In the genomic region with DNA sequence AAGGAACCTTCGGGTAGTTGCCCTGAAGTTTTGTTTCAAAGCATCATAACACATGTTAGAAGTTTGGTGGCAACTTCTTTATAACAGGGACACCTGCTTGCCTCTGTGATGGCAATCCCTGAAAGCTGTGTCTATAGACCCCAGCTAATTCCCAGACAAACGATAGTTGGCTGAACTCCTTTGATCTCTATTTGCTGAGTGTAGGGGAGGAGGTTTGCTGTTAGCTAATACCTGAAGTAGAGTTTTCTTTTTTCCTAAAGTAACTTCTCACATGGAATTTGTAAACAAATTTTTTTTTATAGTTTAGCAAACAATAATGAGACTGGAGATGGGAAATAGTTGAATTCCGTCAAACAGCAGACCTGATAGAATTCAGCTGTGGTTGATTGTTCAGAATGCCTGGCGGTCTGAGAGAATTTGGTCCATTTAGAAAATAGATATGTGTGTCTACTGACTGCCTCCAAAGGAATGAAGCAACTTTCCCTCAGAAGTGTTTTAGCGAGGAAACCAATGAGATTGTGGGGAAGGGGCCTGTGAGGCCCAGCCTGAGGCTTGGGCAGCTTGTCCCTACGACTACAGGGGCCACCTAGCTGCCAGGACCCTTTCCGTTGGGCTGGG, we compare ENCODE assay signal across 1 cellular context.
TF ChIP-seq lines count a peak whose summit lies in the region.

No MANE protein-coding gene starts in this region.

TF ChIP-seq in HepG2, 621 proteins besides CTCF, POLR2A, EP300 and RAD21 (continued from another document and continues in another):
- TF ChIP-seq ZNF841 (CRISPR knock-in tag; IDR thresholded peaks at IDR 0.05; ENCODE audit: borderline replicate concordance) (no peak), BRD4 (CRISPR knock-in tag; IDR thresholded peaks at IDR 0.05) (no peak), ZIK1 (CRISPR knock-in tag; IDR thresholded peaks at IDR 0.05; ENCODE audit: borderline replicate concordance, low read depth) (no peak), YEATS4 (CRISPR knock-in tag; IDR thresholded peaks at IDR 0.05; ENCODE audit: borderline replicate concordance) (no peak), ZNF33A (CRISPR knock-in tag; IDR thresholded peaks at IDR 0.05; ENCODE audit: borderline replicate concordance) (no peak), THYN1 (CRISPR knock-in tag; IDR thresholded peaks at IDR 0.05; ENCODE audit: borderline replicate concordance, low read depth) (no peak), ZNF558 (CRISPR knock-in tag; IDR thresholded peaks at IDR 0.05; ENCODE audit: borderline replicate concordance) (no peak), DNMT1 (CRISPR knock-in tag; IDR thresholded peaks at IDR 0.05) (no peak), ETV6 (CRISPR knock-in tag; conservative IDR thresholded peaks at IDR 0.05) (no peak), SRY (CRISPR knock-in tag; IDR thresholded peaks at IDR 0.05) (no peak), TERF1 (CRISPR knock-in tag; IDR thresholded peaks at IDR 0.05) (no peak), HOXA7 (CRISPR knock-in tag; IDR thresholded peaks at IDR 0.05) (no peak), ZKSCAN5 (CRISPR knock-in tag; IDR thresholded peaks at IDR 0.05) (no peak), KAT2B (IDR thresholded peaks at IDR 0.05; ENCODE audit: borderline replicate concordance, low read depth, low read length) (no peak), NFYC (CRISPR knock-in tag; IDR thresholded peaks at IDR 0.05) (no peak), KLF15 (CRISPR knock-in tag; IDR thresholded peaks at IDR 0.05; ENCODE audit: borderline replicate concordance) (no peak), MIER3 (CRISPR knock-in tag; IDR thresholded peaks at IDR 0.05; ENCODE audit: borderline replicate concordance) (0 out of 2 replicates have a peak, but pooled peaks have one; percentile 33), PLSCR1 (CRISPR knock-in tag; IDR thresholded peaks at IDR 0.05; ENCODE audit: borderline replicate concordance) (no peak), NR2C2 (CRISPR knock-in tag; IDR thresholded peaks at IDR 0.05; ENCODE audit: borderline replicate concordance) (no peak), ZSCAN21 (CRISPR knock-in tag; IDR thresholded peaks at IDR 0.05; ENCODE audit: borderline replicate concordance) (no peak), ZNF792 (CRISPR knock-in tag; IDR thresholded peaks at IDR 0.05) (0 out of 2 replicates have a peak, but pooled peaks have one; percentile 75), HINFP (CRISPR knock-in tag; IDR thresholded peaks at IDR 0.05; ENCODE audit: low read depth) (no peak), KDM4B (CRISPR knock-in tag; IDR thresholded peaks at IDR 0.05) (no peak), IKZF1 (IDR thresholded peaks at IDR 0.05) (no peak), TIGD3 (CRISPR knock-in tag; IDR thresholded peaks at IDR 0.05; ENCODE audit: borderline replicate concordance) (no peak), HOXD1 (CRISPR knock-in tag; IDR thresholded peaks at IDR 0.05) (no peak), MED1 (CRISPR knock-in tag; IDR thresholded peaks at IDR 0.05) (no peak), KDM1A (CRISPR knock-in tag; IDR thresholded peaks at IDR 0.05) (peak; percentile 31; the same call in 1 of the 2 replicates), ATAD3A (CRISPR knock-in tag; IDR thresholded peaks at IDR 0.05) (no peak), SYNCRIP (IDR thresholded peaks at IDR 0.05; ENCODE audit: insufficient read depth, low read depth, low read length) (no peak), ZNF614 (CRISPR knock-in tag; IDR thresholded peaks at IDR 0.05; ENCODE audit: borderline replicate concordance) (no peak), HDAC6 (IDR thresholded peaks at IDR 0.05; ENCODE audit: low read depth, low read length) (no peak), NR3C1 (CRISPR knock-in tag; IDR thresholded peaks at IDR 0.05) (no peak), TSC22D2 (CRISPR knock-in tag; IDR thresholded peaks at IDR 0.05; ENCODE audit: borderline replicate concordance) (no peak), ZNF543 (CRISPR knock-in tag; IDR thresholded peaks at IDR 0.05) (no peak), PPARG (CRISPR knock-in tag; conservative IDR thresholded peaks at IDR 0.05) (no peak), PITX1 (CRISPR knock-in tag; IDR thresholded peaks at IDR 0.05) (peak; percentile 100), XBP1 (CRISPR knock-in tag; IDR thresholded peaks at IDR 0.05) (no peak), CBFB (CRISPR knock-in tag; IDR thresholded peaks at IDR 0.05) (no peak), SIX4 (CRISPR knock-in tag; IDR thresholded peaks at IDR 0.05) (no peak), KMT2A (CRISPR knock-in tag; IDR thresholded peaks at IDR 0.05) (no peak), TBP (CRISPR knock-in tag; IDR thresholded peaks at IDR 0.05) (no peak), AKAP8 (CRISPR knock-in tag; IDR thresholded peaks at IDR 0.05) (no peak), PAWR (CRISPR knock-in tag; IDR thresholded peaks at IDR 0.05; ENCODE audit: borderline replicate concordance) (no peak), SNAPC2 (CRISPR knock-in tag; IDR thresholded peaks at IDR 0.05) (no peak), ZNF331 (CRISPR knock-in tag; IDR thresholded peaks at IDR 0.05) (peak; percentile 65; the same call in 1 of the 2 replicates), NR0B2 (CRISPR knock-in tag; IDR thresholded peaks at IDR 0.05) (no peak), FOXA3 (CRISPR knock-in tag; IDR thresholded peaks at IDR 0.05) (peak; percentile 94), ETS1 (CRISPR knock-in tag; IDR thresholded peaks at IDR 0.05) (no peak), WIZ (CRISPR knock-in tag; IDR thresholded peaks at IDR 0.05) (no peak), ZNF556 (CRISPR knock-in tag; IDR thresholded peaks at IDR 0.05; ENCODE audit: borderline replicate concordance) (peak; percentile 53; the same call in 1 of the 2 replicates), GMEB2 (CRISPR knock-in tag; IDR thresholded peaks at IDR 0.05; ENCODE audit: low read depth) (no peak), U2AF2 (IDR thresholded peaks at IDR 0.05; ENCODE audit: low read depth, low read length) (no peak), THAP11 (CRISPR knock-in tag; IDR thresholded peaks at IDR 0.05) (no peak), NCOA2 (CRISPR knock-in tag; IDR thresholded peaks at IDR 0.05) (peak; percentile 71), ZC3H4 (CRISPR knock-in tag; IDR thresholded peaks at IDR 0.05; ENCODE audit: borderline replicate concordance) (no peak), TEAD3 (CRISPR knock-in tag; optimal IDR thresholded peaks at IDR 0.05; ENCODE audit: borderline replicate concordance) (peak; percentile 34), ZSCAN12 (CRISPR knock-in tag; IDR thresholded peaks at IDR 0.05) (no peak)
- TF ChIP-seq, protein P1, sequence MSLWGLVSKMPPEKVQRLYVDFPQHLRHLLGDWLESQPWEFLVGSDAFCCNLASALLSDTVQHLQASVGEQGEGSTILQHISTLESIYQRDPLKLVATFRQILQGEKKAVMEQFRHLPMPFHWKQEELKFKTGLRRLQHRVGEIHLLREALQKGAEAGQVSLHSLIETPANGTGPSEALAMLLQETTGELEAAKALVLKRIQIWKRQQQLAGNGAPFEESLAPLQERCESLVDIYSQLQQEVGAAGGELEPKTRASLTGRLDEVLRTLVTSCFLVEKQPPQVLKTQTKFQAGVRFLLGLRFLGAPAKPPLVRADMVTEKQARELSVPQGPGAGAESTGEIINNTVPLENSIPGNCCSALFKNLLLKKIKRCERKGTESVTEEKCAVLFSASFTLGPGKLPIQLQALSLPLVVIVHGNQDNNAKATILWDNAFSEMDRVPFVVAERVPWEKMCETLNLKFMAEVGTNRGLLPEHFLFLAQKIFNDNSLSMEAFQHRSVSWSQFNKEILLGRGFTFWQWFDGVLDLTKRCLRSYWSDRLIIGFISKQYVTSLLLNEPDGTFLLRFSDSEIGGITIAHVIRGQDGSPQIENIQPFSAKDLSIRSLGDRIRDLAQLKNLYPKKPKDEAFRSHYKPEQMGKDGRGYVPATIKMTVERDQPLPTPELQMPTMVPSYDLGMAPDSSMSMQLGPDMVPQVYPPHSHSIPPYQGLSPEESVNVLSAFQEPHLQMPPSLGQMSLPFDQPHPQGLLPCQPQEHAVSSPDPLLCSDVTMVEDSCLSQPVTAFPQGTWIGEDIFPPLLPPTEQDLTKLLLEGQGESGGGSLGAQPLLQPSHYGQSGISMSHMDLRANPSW (CRISPR knock-in tag; IDR thresholded peaks at IDR 0.05; ENCODE audit: borderline replicate concordance), result no peak
- TF ChIP-seq, protein P2, sequence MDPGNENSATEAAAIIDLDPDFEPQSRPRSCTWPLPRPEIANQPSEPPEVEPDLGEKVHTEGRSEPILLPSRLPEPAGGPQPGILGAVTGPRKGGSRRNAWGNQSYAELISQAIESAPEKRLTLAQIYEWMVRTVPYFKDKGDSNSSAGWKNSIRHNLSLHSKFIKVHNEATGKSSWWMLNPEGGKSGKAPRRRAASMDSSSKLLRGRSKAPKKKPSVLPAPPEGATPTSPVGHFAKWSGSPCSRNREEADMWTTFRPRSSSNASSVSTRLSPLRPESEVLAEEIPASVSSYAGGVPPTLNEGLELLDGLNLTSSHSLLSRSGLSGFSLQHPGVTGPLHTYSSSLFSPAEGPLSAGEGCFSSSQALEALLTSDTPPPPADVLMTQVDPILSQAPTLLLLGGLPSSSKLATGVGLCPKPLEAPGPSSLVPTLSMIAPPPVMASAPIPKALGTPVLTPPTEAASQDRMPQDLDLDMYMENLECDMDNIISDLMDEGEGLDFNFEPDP (CRISPR knock-in tag; conservative IDR thresholded peaks at IDR 0.05), result no peak
